20 cellular contexts compared by ENCODE assay signal in the genomic region with DNA sequence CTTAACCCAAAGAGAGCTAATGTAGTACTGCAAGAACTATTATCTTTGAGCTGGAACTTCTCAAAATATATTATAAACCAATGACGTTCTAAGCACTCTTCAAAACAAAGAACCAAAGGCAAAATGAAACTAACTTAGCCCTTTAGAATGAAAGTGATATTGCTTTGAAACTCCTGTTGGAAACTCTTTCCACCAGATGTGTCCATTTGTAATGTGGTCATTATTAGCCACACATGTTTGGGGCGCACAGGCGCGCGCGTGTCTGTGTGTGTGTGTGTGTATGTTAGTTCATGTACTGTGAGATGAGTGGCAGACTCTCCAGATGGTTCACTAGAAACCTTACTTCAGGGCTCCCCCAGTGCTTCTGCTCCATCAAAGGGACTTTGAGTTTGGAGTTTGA.
"Had no signal": no experiment of that assay in that cellular context is flagged by ENCODE, and none has a peak within 500 bp of the region (broad histone marks: within the 10 kb centered on the region; RNA-seq: fewer than 3 reads in every experiment).

No MANE protein-coding gene starts in this region.

- H3K79me2 ChIP-seq: parathyroid adenoma had no signal

- DNase-seq: dorsolateral prefrontal cortex; effector CD4-positive, alpha-beta T cell; foreskin fibroblast; gastrocnemius medialis; head of caudate nucleus; left ventricle myocardium superior; lower lobe of right lung; sigmoid colon; stimulated activated CD4-positive, alpha-beta T cell treated with anti-CD3 and anti-CD28 coated beads, Interleukin-2, amount 100 ng/mL, for 24 hours; stimulated activated CD4-positive, alpha-beta T cell treated with anti-CD3 and anti-CD28 coated beads, Interleukin-4, amount 100 ng/mL, for 24 hours; stimulated activated naive CD4-positive, alpha-beta T cell treated with Interleukin-2 at 50 U/mL for 16 hours; stomach; thyroid gland; trophoblast cell had no signal

- ATAC-seq: gastrocnemius medialis; left ventricle myocardium superior; lower lobe of right lung; stimulated activated effector memory CD8-positive, alpha-beta T cell treated with anti-CD3 and anti-CD28 coated beads, Interleukin-12 subunit alpha, Interleukin-12 subunit beta, amount 100 ng/mL, for 72 hours had no signal

- H3K27me3 Mint-ChIP-seq: progenitor cell of endocrine pancreas had no signal

- H3K4me1 ChIP-seq: gastrocnemius medialis, lower lobe of right lung, neural progenitor cell, parathyroid adenoma, right atrium auricular region, sigmoid colon, stomach, thyroid gland had no signal

- H3K27me3 ChIP-seq: dorsolateral prefrontal cortex, gastrocnemius medialis, neural progenitor cell, right atrium auricular region, sigmoid colon, stomach, thyroid gland had no signal

- H3K4me3 ChIP-seq: dorsolateral prefrontal cortex, gastrocnemius medialis, lower lobe of right lung, neural progenitor cell, right atrium auricular region, sigmoid colon, stomach, thyroid gland had no signal

- H3K9ac ChIP-seq: neural progenitor cell, parathyroid adenoma had no signal

- H3K4me3 Mint-ChIP-seq: nephron; stimulated activated effector memory CD8-positive, alpha-beta T cell treated with anti-CD3 and anti-CD28 coated beads, Interleukin-12 subunit alpha, Interleukin-12 subunit beta, amount 100 ng/mL, for 72 hours had no signal

- H3K36me3 Mint-ChIP-seq: neural progenitor cell; stimulated activated effector memory CD8-positive, alpha-beta T cell treated with anti-CD3 and anti-CD28 coated beads, Interleukin-12 subunit alpha, Interleukin-12 subunit beta, amount 100 ng/mL, for 72 hours had no signal

- H3K9me3 ChIP-seq: gastrocnemius medialis, thyroid gland had no signal

- H3K27ac ChIP-seq: dorsolateral prefrontal cortex, gastrocnemius medialis, lower lobe of right lung, neural progenitor cell, parathyroid adenoma, right atrium auricular region, sigmoid colon, stomach, thyroid gland had no signal

- H3K27ac Mint-ChIP-seq: nephron; neural progenitor cell; progenitor cell of endocrine pancreas; stimulated activated effector memory CD8-positive, alpha-beta T cell treated with anti-CD3 and anti-CD28 coated beads, Interleukin-12 subunit alpha, Interleukin-12 subunit beta, amount 100 ng/mL, for 72 hours had no signal

- H3K4me2 ChIP-seq: neural progenitor cell had no signal

- H3K4me1 Mint-ChIP-seq: nephron; neural progenitor cell; stimulated activated effector memory CD8-positive, alpha-beta T cell treated with anti-CD3 and anti-CD28 coated beads, Interleukin-12 subunit alpha, Interleukin-12 subunit beta, amount 100 ng/mL, for 72 hours had no signal

- H3K36me3 ChIP-seq: gastrocnemius medialis, lower lobe of right lung, neural progenitor cell, right atrium auricular region, sigmoid colon, stomach, thyroid gland had no signal

- H2AFZ ChIP-seq: neural progenitor cell, parathyroid adenoma had no signal
